In genomic region chr15:60004019-60004845, GRCh38 we compare ENCODE assay signal across 9 cellular contexts. TPM values are rescaled to one million over a fixed set of nuclear protein-coding genes. Genes with fewer than 3 reads are reported as not detected.
A peak's percentile ranks its signal among the peaks of the same experiment; 100 is the strongest.
DNase-seq lines count a peak whose midpoint lies in the region; ATAC-seq and TF ChIP-seq lines count a peak whose summit lies in the region.
"Had no signal": no experiment of that assay in that cellular context is flagged by ENCODE, and none has a peak within 500 bp of the region (broad histone marks: within the 10 kb centered on the region; RNA-seq: fewer than 3 reads in every experiment).

Gene FOXB1, plus strand, starts transcription at chr15:60004311. Its CDS starts 653 bp downstream, at chr15:60004964.

- DNase-seq in stimulated activated CD4-positive, alpha-beta T cell treated with anti-CD3 and anti-CD28 coated beads, Interleukin-15, amount 100 ng/mL, for 24 hours: peak; percentile 41
- DNase-seq in stimulated activated CD4-positive, alpha-beta T cell treated with anti-CD3 and anti-CD28 coated beads, Interleukin-1b, Interleukin-23, amount 100 ng/mL, for 48 hours: no peak
- peak; percentile 50 to 60 for DNase-seq in activated T-cell treated with anti-CD3 and anti-CD28 coated beads, Interleukin-2, amount 50 U/mL, for 48 hours
- DNase-seq in memory B cell (ENCODE audit: low spot score in 2 of 2) (no peak), vagina (ENCODE audit: extremely low spot score in 2 of 2) (no peak)
- no peak for DNase-seq in stimulated activated CD4-positive, alpha-beta T cell treated with anti-CD3 and anti-CD28 coated beads, Interleukin-4, amount 100 ng/mL, for 24 hours

- H3K4me3 Mint-ChIP-seq in memory B cell: peak within 1 kb of the TSS; percentile 82

- H3K9me3 ChIP-seq in vagina: no peaks in the 10 kb centered on the region

- peak within 1 kb of the TSS; percentile 10 to 45 for H3K4me3 ChIP-seq in vagina

- H3K27ac Mint-ChIP-seq in memory B cell: peak within 1 kb of the TSS; percentile 70

- TF ChIP-seq POLR2A in vagina (IDR thresholded peaks at IDR 0.05): no peak

- no peak for TF ChIP-seq CTCF in vagina (IDR thresholded peaks at IDR 0.05)

- H3K36me3 ChIP-seq in vagina: no peaks in the 10 kb centered on the region

- peaks cover 47% of the 10 kb centered on the region for H3K27me3 Mint-ChIP-seq in memory B cell

- H3K9me3 Mint-ChIP-seq in memory B cell: peaks cover 8% of the 10 kb centered on the region

- peaks cover 15% of the 10 kb centered on the region for H3K4me1 Mint-ChIP-seq in memory B cell

- no peak for ATAC-seq in memory B cell (ENCODE audit: low read depth)
- ATAC-seq in GM19351 (IDR thresholded peaks at IDR 0.05; ENCODE audit: unreplicated experiment): no peak
- no peak for ATAC-seq in GM18502 (IDR thresholded peaks at IDR 0.05; ENCODE audit: poor library complexity, unreplicated experiment)

- peaks cover 6% of the 10 kb centered on the region for H3K36me3 Mint-ChIP-seq in memory B cell

- intact Hi-C loops in vagina (cut with DNase I): no loop called here

- peaks cover 30% of the 10 kb centered on the region for H3K27me3 ChIP-seq in vagina

- H3K27ac ChIP-seq in vagina: no peak within 1 kb of the TSS
- H3K27ac ChIP-seq: epithelial cell of prostate had no signal

- H3K4me1 ChIP-seq in vagina: peaks cover 37% of the 10 kb centered on the region

RNA-seq across cellular contexts. Expression of gene FOXB1, which starts in this region (rescaled TPM):
- not detected for total RNA-seq in vagina

Comparison
In these comparisons a context has a peak if more than half of its experiments do, and no peak if none do; other contexts are left out.
1. DNase-seq: peak in stimulated activated CD4-positive, alpha-beta T cell treated with anti-CD3 and anti-CD28 coated beads, Interleukin-15, amount 100 ng/mL, for 24 hours (single experiment) and activated T-cell treated with anti-CD3 and anti-CD28 coated beads, Interleukin-2, amount 50 U/mL, for 48 hours (2 of 2); none in stimulated activated CD4-positive, alpha-beta T cell treated with anti-CD3 and anti-CD28 coated beads, Interleukin-1b, Interleukin-23, amount 100 ng/mL, for 48 hours (single experiment), memory B cell (0 of 2), vagina (0 of 2) and stimulated activated CD4-positive, alpha-beta T cell treated with anti-CD3 and anti-CD28 coated beads, Interleukin-4, amount 100 ng/mL, for 24 hours (single experiment).